Comparison of ENCODE assay signal across 9 cellular contexts in genomic region chr3:141305436-141305835, GRCh38.
DNase-seq lines count a peak whose midpoint lies in the region; ATAC-seq and TF ChIP-seq lines count a peak whose summit lies in the region.
"Had no signal": no experiment of that assay in that cellular context is flagged by ENCODE, and none has a peak within 500 bp of the region (broad histone marks: within the 10 kb centered on the region; RNA-seq: fewer than 3 reads in every experiment).

No MANE protein-coding gene starts in this region.

- no peaks in the 10 kb centered on the region for H3K36me3 ChIP-seq in left ventricle myocardium inferior
- H3K36me3 ChIP-seq: suprapubic skin had no signal

- H3K4me1 ChIP-seq in left ventricle myocardium inferior = peaks cover 6% of the 10 kb centered on the region

- H3K4me3 ChIP-seq in left ventricle myocardium inferior = no peak overlapping the region
- H3K4me3 ChIP-seq: suprapubic skin had no signal

- no peaks in the 10 kb centered on the region for H3K27me3 ChIP-seq in left ventricle myocardium inferior (ENCODE audit: low read depth)
- H3K27me3 ChIP-seq: suprapubic skin had no signal

- no peak for TF ChIP-seq CTCF in left ventricle myocardium inferior (IDR thresholded peaks at IDR 0.05; ENCODE audit: borderline replicate concordance)

- peak; percentile 35 for DNase-seq in A172 (ENCODE audit: low spot score)
- peak; percentile 92 for DNase-seq in DMS 273 (lab: John Stamatoyannopoulos, UW; ENCODE audit: unreplicated experiment)
- DNase-seq in NCI-H2227 (lab: John Stamatoyannopoulos, UW; ENCODE audit: unreplicated experiment) = peak; percentile 28
- DNase-seq in fibroblast of gingiva (ENCODE audit: low read depth) = peak; percentile 86
- DNase-seq in left ventricle myocardium inferior = no peak

- intact Hi-C loops in left ventricle myocardium inferior (cut with micrococcal nuclease) = no loop called here

- no peaks in the 10 kb centered on the region for H3K9me3 ChIP-seq in left ventricle myocardium inferior (replicated peaks)
- H3K9me3 ChIP-seq: suprapubic skin had no signal

- ATAC-seq in HG02840 (IDR thresholded peaks at IDR 0.05; ENCODE audit: low FRiP score, unreplicated experiment) = no peak
- ATAC-seq in HG02610 (IDR thresholded peaks at IDR 0.05; ENCODE audit: unreplicated experiment) = no peak
- ATAC-seq in GM18502 (IDR thresholded peaks at IDR 0.05; ENCODE audit: poor library complexity, unreplicated experiment) = no peak

- H3K27ac ChIP-seq in left ventricle myocardium inferior (replicated peaks) = no peak overlapping the region
- H3K27ac ChIP-seq: suprapubic skin had no signal
